8 cellular contexts compared by ENCODE assay signal in the genomic region with DNA sequence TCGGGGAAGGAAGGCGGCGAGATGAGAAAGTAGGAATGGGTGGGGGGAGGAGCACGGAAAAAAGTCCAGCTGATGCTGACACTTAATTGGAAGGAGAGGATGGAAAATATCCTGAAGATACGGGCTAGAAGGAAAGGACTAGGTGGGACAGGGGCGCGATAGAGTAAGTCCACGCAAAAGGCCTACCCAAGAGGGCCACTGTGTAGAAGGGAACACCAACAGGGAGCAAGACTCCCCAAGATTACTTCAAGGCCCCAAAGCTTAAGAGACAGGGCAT. TPM values are rescaled to one million over a fixed set of nuclear protein-coding genes. Genes with fewer than 3 reads are reported as not detected.
DNase-seq lines count a peak whose midpoint lies in the region; ATAC-seq and TF ChIP-seq lines count a peak whose summit lies in the region.

No MANE protein-coding gene starts in this region.

- TF ChIP-seq CTCF in PC-3 (conservative IDR thresholded peaks at IDR 0.05; ENCODE audit: low read depth, low read length) (no peak), endodermal cell (conservative IDR thresholded peaks at IDR 0.05) (no peak)

- no TSS peak for BruUV-seq in PC-3 (replicated peaks; lab: Mats Ljungman, UMichigan)

- H3K9me3 ChIP-seq in PC-3 (ENCODE audit: low read length) = no peaks in the 10 kb centered on the region
- H3K9me3 ChIP-seq in endodermal cell (ENCODE audit: control insufficient read depth, low read length) = peaks cover 8% of the 10 kb centered on the region
- H3K9me3 ChIP-seq in naive thymus-derived CD4-positive, alpha-beta T cell (ENCODE audit: control insufficient read depth in 2 of 3, low read length in 3 of 3) = no peaks in the 10 kb centered on the region

- H3K9me3 Mint-ChIP-seq in endodermal cell = peaks cover 10% of the 10 kb centered on the region
- H3K9me3 Mint-ChIP-seq in naive thymus-derived CD4-positive, alpha-beta T cell = no peaks in the 10 kb centered on the region

- H3K27me3 ChIP-seq in PC-3 (ENCODE audit: low read length) (no peaks in the 10 kb centered on the region), endodermal cell (ENCODE audit: control insufficient read depth, insufficient read depth, low read length, poor library complexity, severe bottlenecking) (no peaks in the 10 kb centered on the region)
- H3K27me3 ChIP-seq in naive thymus-derived CD4-positive, alpha-beta T cell (ENCODE audit: control insufficient read depth in 2 of 2, insufficient read depth in 2 of 2, low read length in 2 of 2) = no peaks in the 10 kb centered on the region

- peak overlapping the region; percentile 99 for H3K27ac Mint-ChIP-seq in endodermal cell
- H3K27ac Mint-ChIP-seq in naive thymus-derived CD4-positive, alpha-beta T cell = peak overlapping the region; percentile 96 to 99 (median 98)

- H3K27me3 Mint-ChIP-seq in endodermal cell (ENCODE audit: insufficient read depth) = no peaks in the 10 kb centered on the region
- no peaks in the 10 kb centered on the region for H3K27me3 Mint-ChIP-seq in naive thymus-derived CD4-positive, alpha-beta T cell

- peaks cover 25% of the 10 kb centered on the region for H3K36me3 Mint-ChIP-seq in endodermal cell (ENCODE audit: low read depth)
- peaks cover 0 to 10% (median 4%) of the 10 kb centered on the region in 5 donors for H3K36me3 Mint-ChIP-seq in naive thymus-derived CD4-positive, alpha-beta T cell

- H3K4me3 ChIP-seq in PC-3 (ENCODE audit: low read length) = peak overlapping the region; percentile 94
- peak overlapping the region; percentile 92 for H3K4me3 ChIP-seq in endodermal cell (ENCODE audit: low read length)
- peak overlapping the region; percentile 86 for H3K4me3 ChIP-seq in naive thymus-derived CD4-positive, alpha-beta T cell (ENCODE audit: low read length)

- no peaks in the 10 kb centered on the region for H3F3A ChIP-seq in PC-3 (ENCODE audit: low read length, unreplicated experiment)

- no peaks in the 10 kb centered on the region for H3K9me2 ChIP-seq in PC-3 (replicated peaks; ENCODE audit: low read length)

- CTCF ChIA-PET in PC-3 (lab: Charles Lee) = no interaction called here
- CTCF ChIA-PET in naive thymus-derived CD4-positive, alpha-beta T cell (lab: Charles Lee) = interaction anchor here (3.2 kb wide), 1 partner anchor 44 kb away, joined by 9 read pairs; no protein-coding TSS in a partner anchor

- POLR2A ChIA-PET in PC-3 (lab: Charles Lee; ENCODE audit: unreplicated experiment) = no interaction called here
- POLR2A ChIA-PET in naive thymus-derived CD4-positive, alpha-beta T cell (lab: Charles Lee) = interaction anchor here (0.6 to 1.6 kb wide), 2 partner anchors 76 to 697 kb away, joined by 3 to 4 read pairs; no protein-coding TSS in a partner anchor

- intact Hi-C loops in PC-3 (cut with micrococcal nuclease) = loop anchor here (2.0 kb wide), 1 partner anchor 114 kb away; no protein-coding TSS in a partner anchor
- intact Hi-C loops in naive thymus-derived CD4-positive, alpha-beta T cell (cut with micrococcal nuclease) = loop anchor here (1.0 to 10.0 kb wide), 9 partner anchors 44 to 1542 kb away; a partner anchor contains a TSS

- H3K9ac ChIP-seq in PC-3 (ENCODE audit: low read length) (peak overlapping the region; percentile 90), endodermal cell (ENCODE audit: extremely low read depth, low read length, poor library complexity, severe bottlenecking) (peak overlapping the region; percentile 96)

- H4K20me1 ChIP-seq in PC-3 (ENCODE audit: low read length) = peaks cover 32% of the 10 kb centered on the region

- H3K36me3 ChIP-seq in PC-3 (ENCODE audit: low read depth, low read length) (no peaks in the 10 kb centered on the region), endodermal cell (ENCODE audit: control insufficient read depth, insufficient read depth, low read length) (peaks cover 8% of the 10 kb centered on the region)
- peaks cover 0 to 12% (median 4%) of the 10 kb centered on the region in 3 experiments for H3K36me3 ChIP-seq in naive thymus-derived CD4-positive, alpha-beta T cell (ENCODE audit: control insufficient read depth in 2 of 3, insufficient read depth in 3 of 3, low read length in 3 of 3)

- H2AFZ ChIP-seq in PC-3 (ENCODE audit: low read length) = peak overlapping the region; percentile 92

- DNase-seq in NCI-H2171 treated with DMSO at 0.1 percent for 48 hours (lab: John Stamatoyannopoulos, UW) (peak; percentile 51), NCI-H2171 (lab: John Stamatoyannopoulos, UW) (no peak), PC-3 (peak; percentile 16), endodermal cell (no peak), erythroblast (lab: John Stamatoyannopoulos, UW) (no peak), NCI-H2107 (lab: John Stamatoyannopoulos, UW) (no peak)
- no peak for DNase-seq in naive thymus-derived CD4-positive, alpha-beta T cell

- H3K4me1 ChIP-seq in PC-3 (ENCODE audit: insufficient read depth, low read length) = peaks cover 10% of the 10 kb centered on the region
- H3K4me1 ChIP-seq in endodermal cell (ENCODE audit: control insufficient read depth, insufficient read depth, low read length) = no peaks in the 10 kb centered on the region
- H3K4me1 ChIP-seq in naive thymus-derived CD4-positive, alpha-beta T cell (ENCODE audit: control insufficient read depth in 2 of 2, insufficient read depth in 2 of 2, low read length in 2 of 2) = peaks cover 19 to 25% of the 10 kb centered on the region in 2 donors

- ATAC-seq in PC-3 (peak; percentile 3), HG03354 (IDR thresholded peaks at IDR 0.05; ENCODE audit: poor library complexity, severe bottlenecking, unreplicated experiment) (no peak)
- ATAC-seq in naive thymus-derived CD4-positive, alpha-beta T cell = no peak

- 2 to 4% methylated on average over 6 to 8 of the region's 8 CpGs for WGBS in endodermal cell (ENCODE audit: insufficient coverage in 1 of 2, insufficient read length in 1 of 2), 2 experiments

- TF ChIP-seq POLR2A in erythroblast (IDR thresholded peaks at IDR 0.05; ENCODE audit: low read length) = no peak

- peak overlapping the region; percentile 87 for H3K4me3 Mint-ChIP-seq in endodermal cell
- peak overlapping the region; percentile 98 to 100 (median 99) for H3K4me3 Mint-ChIP-seq in naive thymus-derived CD4-positive, alpha-beta T cell

- peaks cover 68% of the 10 kb centered on the region for H3K79me2 ChIP-seq in PC-3 (ENCODE audit: low read length)

- H3K27ac ChIP-seq in PC-3 (ENCODE audit: low read length) (peak overlapping the region; percentile 78), endodermal cell (ENCODE audit: low read depth, low read length) (peak overlapping the region; percentile 97)
- peak overlapping the region; percentile 99 for H3K27ac ChIP-seq in naive thymus-derived CD4-positive, alpha-beta T cell (ENCODE audit: low read depth, low read length)

- H3K4me2 ChIP-seq in PC-3 (ENCODE audit: low read length) = peak overlapping the region; percentile 91

- H3K4me1 Mint-ChIP-seq in endodermal cell = peaks cover 6% of the 10 kb centered on the region
- peaks cover 34 to 68% (median 61%) of the 10 kb centered on the region in 7 donors for H3K4me1 Mint-ChIP-seq in naive thymus-derived CD4-positive, alpha-beta T cell

RNA-seq across cellular contexts. Expression of a gene that starts 0.8 kb away (rescaled TPM):
- total RNA-seq in PC-3 (2014; rRNA removed) (17.1 and 21.4 TPM in 2 replicates), endodermal cell (10 to 100 TPM; 25.3 to 28.1 TPM)
- 25.0 TPM for polyA plus RNA-seq in endodermal cell (2013, experiment 1 of 2)
- 28.0 TPM for polyA plus RNA-seq in endodermal cell (2013, experiment 2 of 2)
- total RNA-seq in naive thymus-derived CD4-positive, alpha-beta T cell = 10 to 100 TPM; 24.2 to 47.5 (median 33.0) TPM
- 10 to 100 TPM; 23.4 to 28.7 TPM for polyA plus RNA-seq in naive thymus-derived CD4-positive, alpha-beta T cell

Comparison
In these comparisons a context has a peak if more than half of its experiments do, and no peak if none do; other contexts are left out.
1. DNase-seq: peak in NCI-H2171 treated with DMSO at 0.1 percent for 48 hours (single experiment) and PC-3 (single experiment); none in NCI-H2171 (single experiment), endodermal cell (single experiment), naive thymus-derived CD4-positive, alpha-beta T cell (0 of 9), erythroblast (0 of 2) and NCI-H2107 (single experiment).
2. Peak in every context shown above with its lines, with median percentiles within 50 percentile points of each other: H3K27ac ChIP-seq and H3K4me3 ChIP-seq.